29 cellular contexts compared by ENCODE assay signal in the genomic region with DNA sequence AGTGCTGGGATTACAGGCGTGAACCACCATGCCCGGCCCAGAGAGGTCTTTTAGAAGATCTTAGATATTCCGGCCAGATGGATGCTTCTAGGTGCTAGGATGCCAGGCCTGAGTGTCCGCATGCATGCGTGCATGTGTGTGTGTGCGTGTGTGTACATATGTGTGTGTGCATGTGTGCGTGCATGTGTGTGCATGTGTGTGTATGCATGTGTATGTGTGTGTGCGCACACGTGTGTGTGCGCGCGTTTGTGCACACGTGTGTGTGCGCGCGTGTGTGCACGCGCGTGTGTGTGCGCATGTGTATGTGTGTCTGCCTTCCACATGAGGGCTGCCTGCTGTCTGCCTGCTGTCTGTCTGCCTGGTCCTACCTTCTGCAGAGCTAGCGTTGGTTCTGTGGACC.
"Had no signal": no experiment of that assay in that cellular context is flagged by ENCODE, and none has a peak within 500 bp of the region (broad histone marks: within the 10 kb centered on the region; RNA-seq: fewer than 3 reads in every experiment).

No MANE protein-coding gene starts in this region.

- DNase-seq: colonic mucosa; effector CD8-positive, alpha-beta T cell; endodermal cell; foreskin keratinocyte; heart right ventricle; hippocampal formation; left cardiac atrium; left lung; mesenchymal stem cell; midbrain; naive thymus-derived CD8-positive, alpha-beta T cell; sigmoid colon; spleen; stimulated activated CD4-positive, alpha-beta T cell treated with anti-CD3 and anti-CD28 coated beads, Interleukin-4, amount 100 ng/mL, for 4 hours; stimulated activated naive CD8-positive, alpha-beta T cell treated with anti-CD3 and anti-CD28 coated beads, Interleukin-15, Interleukin-2, amounts not matched to agents 100 U/mL and 50 U/mL, for 24 hours; substantia nigra; testis; tibial artery had no signal

- ATAC-seq: esophagus mucosa; gastroesophageal sphincter; heart right ventricle; left cardiac atrium; left lung; naive thymus-derived CD8-positive, alpha-beta T cell; stimulated activated memory B cell treated with anti-CD40 and anti-IgM and Interleukin-4, amounts not matched to agents 10 μg/mL and 1 μg/mL and 100 μg/mL, for 72 hours; stimulated activated naive CD8-positive, alpha-beta T cell treated with anti-CD3 and anti-CD28 coated beads, Interleukin-15, Interleukin-2, amounts not matched to agents 100 U/mL and 50 U/mL, for 24 hours had no signal

- H3K4me3 Mint-ChIP-seq: dendritic cell treated with granulocyte-macrophage colony-stimulating factor and Interleukin-4, amounts not matched to agents 40 ng/mL and 50 ng/mL, for 4 days; endodermal cell; naive thymus-derived CD8-positive, alpha-beta T cell; neural crest cell; stimulated activated memory B cell treated with anti-CD40 and anti-IgM and Interleukin-4, amounts not matched to agents 10 μg/mL and 1 μg/mL and 100 μg/mL, for 72 hours had no signal

- H3K4me1 Mint-ChIP-seq: endodermal cell; naive thymus-derived CD8-positive, alpha-beta T cell; neural crest cell; stimulated activated memory B cell treated with anti-CD40 and anti-IgM and Interleukin-4, amounts not matched to agents 10 μg/mL and 1 μg/mL and 100 μg/mL, for 72 hours had no signal

- H3K36me3 ChIP-seq: colonic mucosa, left lung, prostate gland, right atrium auricular region had no signal

- H3K4me1 ChIP-seq: colonic mucosa, foreskin keratinocyte, left lung, prostate gland, spleen, testis, tibial artery, upper lobe of left lung had no signal

- H3K36me3 Mint-ChIP-seq: naive thymus-derived CD8-positive, alpha-beta T cell; stimulated activated memory B cell treated with anti-CD40 and anti-IgM and Interleukin-4, amounts not matched to agents 10 μg/mL and 1 μg/mL and 100 μg/mL, for 72 hours had no signal

- H3K27me3 ChIP-seq: colonic mucosa, foreskin keratinocyte, gastroesophageal sphincter, heart right ventricle, right atrium auricular region, sigmoid colon, testis, tibial artery, upper lobe of left lung had no signal

- FAIRE-seq: islet of Langerhans, urothelium cell line had no signal

- H3K9me3 ChIP-seq: colonic mucosa, gastroesophageal sphincter, heart right ventricle, left lung, prostate gland, right atrium auricular region, sigmoid colon, spleen, testis, tibial artery, upper lobe of left lung had no signal

- H3K9me3 Mint-ChIP-seq: dendritic cell treated with granulocyte-macrophage colony-stimulating factor and Interleukin-4, amounts not matched to agents 40 ng/mL and 50 ng/mL, for 4 days; endodermal cell; naive thymus-derived CD8-positive, alpha-beta T cell; neural crest cell; stimulated activated memory B cell treated with anti-CD40 and anti-IgM and Interleukin-4, amounts not matched to agents 10 μg/mL and 1 μg/mL and 100 μg/mL, for 72 hours had no signal

- H3K27ac ChIP-seq: colonic mucosa, epithelial cell of prostate, foreskin keratinocyte, gastroesophageal sphincter, heart right ventricle, left lung, prostate gland, right atrium auricular region, sigmoid colon, spleen, testis, tibial artery, upper lobe of left lung had no signal

- H3K27ac Mint-ChIP-seq: dendritic cell treated with granulocyte-macrophage colony-stimulating factor and Interleukin-4, amounts not matched to agents 40 ng/mL and 50 ng/mL, for 4 days; endodermal cell; stimulated activated memory B cell treated with anti-CD40 and anti-IgM and Interleukin-4, amounts not matched to agents 10 μg/mL and 1 μg/mL and 100 μg/mL, for 72 hours had no signal

- H3K4me3 ChIP-seq: colonic mucosa, gastroesophageal sphincter, heart right ventricle, left lung, prostate gland, right atrium auricular region, sigmoid colon, spleen, testis, tibial artery, upper lobe of left lung had no signal
